8 cellular contexts compared by ENCODE assay signal in genomic region chr4:48963042-48963679, GRCh38. TPM values are rescaled to one million over a fixed set of nuclear protein-coding genes. Genes with fewer than 3 reads are reported as not detected.
DNase-seq lines count a peak whose midpoint lies in the region; ATAC-seq and TF ChIP-seq lines count a peak whose summit lies in the region.

No MANE protein-coding gene starts in this region.

- H3K9me3 ChIP-seq in adrenal gland (replicated peaks in 1 of 3) (no peaks in the 10 kb centered on the region), sigmoid colon (no peaks in the 10 kb centered on the region)

- no peak overlapping the region for H3K4me3 Mint-ChIP-seq in T-cell

- H3K36me3 Mint-ChIP-seq in T-cell, result no peaks in the 10 kb centered on the region

- peak; percentile 50 for DNase-seq in NK-92 treated with Interleukin-12 subunit alpha and Interleukin-12 subunit beta, amount 100 ng/mL, for 24 hours (lab: John Stamatoyannopoulos, UW)
- no peak for DNase-seq in NK-92 (lab: John Stamatoyannopoulos, UW; ENCODE audit: unreplicated experiment)
- peak; percentile 87 for DNase-seq in NCI-H1694 (lab: John Stamatoyannopoulos, UW)
- DNase-seq in T-cell, result peak; percentile 44 to 82 (median 68)
- DNase-seq in adrenal gland, result peak; percentile 75 to 89 (median 80)
- DNase-seq in left ventricle myocardium superior, result peak; percentile 52
- peak; percentile 79 for DNase-seq in sigmoid colon

- intact Hi-C loops in adrenal gland (cut with DNase I), result loop anchor here (5.0 to 10.0 kb wide), 2 partner anchors 388 to 391 kb away; no protein-coding TSS in a partner anchor
- intact Hi-C loops in left ventricle myocardium superior (cut with micrococcal nuclease), result loop anchor here (2.0 kb wide), 1 partner anchor 386 kb away; no protein-coding TSS in a partner anchor
- intact Hi-C loops in sigmoid colon (cut with DNase I), result loop anchor here (1.0 to 5.0 kb wide), 2 partner anchors 56 to 385 kb away; partner anchors contain the start of gene OCIAD2

- POLR2A ChIA-PET in T-cell (lab: Charles Lee), result no interaction called here

- TF ChIP-seq EP300 in sigmoid colon (IDR thresholded peaks at IDR 0.05), result no peak

- H3K27ac Mint-ChIP-seq in T-cell, result no peak overlapping the region

- H3K27me3 Mint-ChIP-seq in T-cell, result peaks cover 0 to 2% of the 10 kb centered on the region in 2 donors

- 13 to 19% (median 17%) methylated on average over 5 of the region's 5 CpGs for WGBS in adrenal gland, 4 donors
- whole genome bisulfite sequencing in sigmoid colon, 2 donors, result 17 to 19% methylated on average over 5 of the region's 5 CpGs

- no peak overlapping the region for H3K4me3 ChIP-seq in adrenal gland
- no peak overlapping the region for H3K4me3 ChIP-seq in sigmoid colon

- TF ChIP-seq POLR2A in adrenal gland (IDR thresholded peaks at IDR 0.05), result no peak
- TF ChIP-seq POLR2A in sigmoid colon (IDR thresholded peaks at IDR 0.05), result no peak

- H3K4me1 ChIP-seq in adrenal gland (replicated peaks in 1 of 2) (no peaks in the 10 kb centered on the region), sigmoid colon (no peaks in the 10 kb centered on the region)

- peaks cover 3 to 9% (median 3%) of the 10 kb centered on the region in 3 donors for H3K4me1 Mint-ChIP-seq in T-cell

- ATAC-seq in HG02884 (IDR thresholded peaks at IDR 0.05; ENCODE audit: unreplicated experiment), result peak; percentile 86
- peak; percentile 89 to 97 (median 94) for ATAC-seq in T-cell (replicated peaks in 1 of 4)
- ATAC-seq in left ventricle myocardium superior, result peak; percentile 75

- no peak overlapping the region for H3K27ac ChIP-seq in adrenal gland
- H3K27ac ChIP-seq in sigmoid colon, result no peak overlapping the region

- CTCF ChIA-PET in T-cell (lab: Charles Lee), result interaction anchor here (0.6 to 5.6 kb wide), 13 partner anchors 13 to 593 kb away, joined by 3 to 58 read pairs (median 4); partner anchors contain the start of genes FRYL (in 1 of the 2) and OCIAD2 (in 1 of the 2)

- H3K27me3 ChIP-seq in adrenal gland (no peaks in the 10 kb centered on the region), sigmoid colon (no peaks in the 10 kb centered on the region)

- H3K9me3 Mint-ChIP-seq in T-cell, result no peaks in the 10 kb centered on the region

- TF ChIP-seq CTCF in adrenal gland (IDR thresholded peaks at IDR 0.05) (peak; percentile 93 to 99 (median 97)), sigmoid colon (IDR thresholded peaks at IDR 0.05) (peak; percentile 79 to 96 (median 94))

- no peaks in the 10 kb centered on the region for H3K36me3 ChIP-seq in adrenal gland (replicated peaks in 1 of 2)
- no peaks in the 10 kb centered on the region for H3K36me3 ChIP-seq in sigmoid colon

RNA-seq across cellular contexts. Expression of gene CWH43, which starts 22.9 kb away (rescaled TPM):
- total RNA-seq in T-cell (not detected), adrenal gland (not detected), left ventricle myocardium superior (not detected), sigmoid colon (not detected)
- polyA plus RNA-seq in adrenal gland (not detected), sigmoid colon (1 to 10 TPM; 2.4 to 9.1 (median 4.6) TPM)

RNA-seq across cellular contexts. Expression of gene OCIAD2, which starts 56.6 kb away (rescaled TPM):
- 100 to 1,000 TPM in 3 of 5 donors, 10 to 100 TPM in 2; 54.0 to 150 (median 113) TPM for total RNA-seq in T-cell
- 10 to 100 TPM; 11.1 to 42.5 (median 26.2) TPM for total RNA-seq in adrenal gland
- 10 to 100 TPM; 18.1 to 44.1 (median 30.1) TPM for polyA plus RNA-seq in adrenal gland
- total RNA-seq in left ventricle myocardium superior, result 18.3 TPM
- 10 to 100 TPM in 2 of 4 donors, 1 to 10 TPM in 2; 7.1 to 21.8 (median 11.4) TPM for total RNA-seq in sigmoid colon
- 100 to 1,000 TPM in 1 of 3 donors, 10 to 100 TPM in 2; 78.9 to 188 (median 91.9) TPM for polyA plus RNA-seq in sigmoid colon
